In the genomic region with DNA sequence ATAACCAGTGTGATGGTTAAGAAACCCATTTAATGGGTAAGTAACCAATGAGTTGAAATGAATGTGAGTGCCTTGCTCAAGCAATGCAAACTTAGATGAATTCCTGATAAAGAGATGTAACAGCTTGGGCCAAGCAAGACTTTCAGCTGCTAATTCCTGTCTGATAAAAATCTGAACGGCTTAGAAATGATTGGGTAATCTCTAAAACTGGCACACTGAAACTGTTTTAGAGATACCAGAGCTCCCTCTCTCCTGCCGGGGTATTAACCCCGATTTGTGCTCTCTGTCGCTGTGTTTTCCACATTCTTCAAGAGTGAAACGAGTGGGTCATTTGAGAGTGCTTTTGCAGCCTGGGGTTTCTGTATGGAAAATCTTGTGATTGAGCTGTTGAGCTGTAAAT, we compare ENCODE assay signal across 21 cellular contexts.
A peak's percentile ranks its signal among the peaks of the same experiment; 100 is the strongest.
DNase-seq lines count a peak whose midpoint lies in the region; ATAC-seq and TF ChIP-seq lines count a peak whose summit lies in the region.
"Had no signal": no experiment of that assay in that cellular context is flagged by ENCODE, and none has a peak within 500 bp of the region (broad histone marks: within the 10 kb centered on the region; RNA-seq: fewer than 3 reads in every experiment).

No MANE protein-coding gene starts in this region.

- H2BK5ac ChIP-seq in neuronal stem cell (ENCODE audit: low read length): no peak overlapping the region

- H2BK120ac ChIP-seq in neuronal stem cell (ENCODE audit: low read depth, low read length): no peak overlapping the region

- ATAC-seq in natural killer cell (no peak), right lobe of liver (peak; percentile 50 to 64 (median 56)), HG02884 (IDR thresholded peaks at IDR 0.05; ENCODE audit: unreplicated experiment) (no peak)
- ATAC-seq in natural killer cell treated with Interleukin-12 subunit alpha and Interleukin-12 subunit beta and Interleukin-15 and Interleukin-18, amount 100 ng/mL, for 72 hours: no peak
- ATAC-seq: activated CD4-positive, CD25-positive, alpha-beta regulatory T cell treated with anti-CD3 and anti-CD28 coated beads, Interleukin-2, amount 50 U/mL, for 24 hours; foreskin keratinocyte; lower lobe of right lung had no signal

- no peak overlapping the region for H3K23ac ChIP-seq in neuronal stem cell (ENCODE audit: low read depth, low read length, poor library complexity)

- H3K4me3 ChIP-seq in colonic mucosa: peak overlapping the region; percentile 49
- H3K4me3 ChIP-seq in right lobe of liver: peak overlapping the region in 2 of 3 donors; percentile 58 to 65
- peak overlapping the region in 1 of 2 donors; percentile 54 for H3K4me3 ChIP-seq in neuronal stem cell (ENCODE audit: low read length in 2 of 2)

- no peaks in the 10 kb centered on the region for H3K9me3 ChIP-seq in colonic mucosa
- H3K9me3 ChIP-seq in right lobe of liver: no peaks in the 10 kb centered on the region
- H3K9me3 ChIP-seq in neuronal stem cell (replicated peaks in 1 of 2; ENCODE audit: control insufficient read depth in 2 of 2, insufficient read depth in 1 of 2, low read depth in 1 of 2, low read length in 2 of 2): peaks cover 3 to 11% of the 10 kb centered on the region in 2 donors
- H3K9me3 ChIP-seq: lower lobe of right lung, MG63, neutrophil, vagina had no signal

- no peaks in the 10 kb centered on the region for H3K4me1 ChIP-seq in colonic mucosa
- H3K4me1 ChIP-seq in right lobe of liver: peaks cover 0 to 29% (median 0%) of the 10 kb centered on the region in 4 donors
- H3K4me1 ChIP-seq in neuronal stem cell (ENCODE audit: control insufficient read depth in 2 of 2, insufficient read depth in 1 of 2, low read depth in 1 of 2, low read length in 2 of 2): peaks cover 6 to 12% of the 10 kb centered on the region in 2 donors
- H3K4me1 ChIP-seq: lower lobe of right lung had no signal

- WGBS in right lobe of liver (ENCODE audit: insufficient coverage, low coverage, low lambda C conversion rate, missing lambda C conversion rate): 26% methylated on average over 5 of the region's 5 CpGs
- no CpG with 5 or more reads among the region's 5 CpGs for WGBS in neuronal stem cell (ENCODE audit: extremely low coverage in 2 of 2, insufficient read length in 2 of 2, insufficient replicate concordance in 1 of 2), 2 donors

- no peaks in the 10 kb centered on the region for H3K79me1 ChIP-seq in neuronal stem cell (ENCODE audit: low read depth, low read length)

- no peaks in the 10 kb centered on the region for H3K36me3 ChIP-seq in colonic mucosa
- H3K36me3 ChIP-seq in right lobe of liver: no peaks in the 10 kb centered on the region
- H3K36me3 ChIP-seq in neuronal stem cell (replicated peaks in 1 of 2; ENCODE audit: control insufficient read depth in 2 of 2, insufficient read depth in 2 of 2, low read length in 2 of 2): peaks cover 0 to 4% of the 10 kb centered on the region in 2 donors
- H3K36me3 ChIP-seq: lower lobe of right lung, MG63, neutrophil, vagina had no signal

- H2AFZ ChIP-seq in neuronal stem cell (ENCODE audit: low read length): no peak overlapping the region

- TF ChIP-seq CTCF in natural killer cell (IDR thresholded peaks at IDR 0.05): no peak
- TF ChIP-seq CTCF in colonic mucosa (IDR thresholded peaks at IDR 0.05): no peak
- no peak for TF ChIP-seq CTCF in right lobe of liver (IDR thresholded peaks at IDR 0.05)

- DNase-seq in natural killer cell (no peak), colonic mucosa (no peak), right lobe of liver (no peak), neuronal stem cell (ENCODE audit: low spot score) (no peak), NOMO-1 treated with DMSO at 0.1 percent for 48 hours (lab: John Stamatoyannopoulos, UW; ENCODE audit: unreplicated experiment) (no peak)
- no peak for DNase-seq in natural killer cell treated with Interleukin-12 subunit alpha and Interleukin-12 subunit beta and Interleukin-15 and Interleukin-18, amount 100 ng/mL, for 72 hours (ENCODE audit: low spot score)
- no peak for DNase-seq in stimulated activated CD4-positive, alpha-beta T cell treated with anti-CD3 and anti-CD28 coated beads, Interleukin-4, amount 100 ng/mL, for 4 hours
- DNase-seq: activated effector memory CD4-positive, alpha-beta T cell treated with anti-CD3 and anti-CD28 coated beads, Interleukin-2, amount 50 U/mL, for 16 hours; CD4-positive, alpha-beta T cell; EL; foreskin keratinocyte; IMR-90; lower lobe of right lung; MG63; OCI-M1; SIG-M5 had no signal

- H4K91ac ChIP-seq in neuronal stem cell (ENCODE audit: low read depth, low read length, poor library complexity): no peak overlapping the region

- H3K4me2 ChIP-seq in neuronal stem cell (ENCODE audit: insufficient read depth, low read length, poor library complexity, severe bottlenecking): no peak overlapping the region

- H3K4me3 Mint-ChIP-seq in natural killer cell: peak overlapping the region; percentile 73
- no peak overlapping the region for H3K4me3 Mint-ChIP-seq in natural killer cell treated with Interleukin-12 subunit alpha and Interleukin-12 subunit beta and Interleukin-15 and Interleukin-18, amount 100 ng/mL, for 72 hours
- H3K4me3 Mint-ChIP-seq: CD4-positive, alpha-beta T cell; stimulated activated naive CD8-positive, alpha-beta T cell treated with anti-CD3 and anti-CD28 coated beads, Interleukin-15, Interleukin-2, amounts not matched to agents 100 ng/mL and 50 ng/mL, for 24 hours had no signal

- peaks cover 12 to 20% of the 10 kb centered on the region in 2 donors for H3K4me1 Mint-ChIP-seq in natural killer cell
- H3K4me1 Mint-ChIP-seq in natural killer cell treated with Interleukin-12 subunit alpha and Interleukin-12 subunit beta and Interleukin-15 and Interleukin-18, amount 100 ng/mL, for 72 hours (ENCODE audit: low read depth in 2 of 2): peaks cover 8 to 13% of the 10 kb centered on the region in 2 donors

- no peaks in the 10 kb centered on the region for H3K27me3 ChIP-seq in colonic mucosa
- H3K27me3 ChIP-seq in right lobe of liver: no peaks in the 10 kb centered on the region
- H3K27me3 ChIP-seq in neuronal stem cell (ENCODE audit: control insufficient read depth in 3 of 3, insufficient read depth in 3 of 3, low read depth in 1 of 3, low read length in 3 of 3): peaks cover 5 to 43% (median 7%) of the 10 kb centered on the region in 3 experiments
- H3K27me3 ChIP-seq: MG63, vagina had no signal

- intact Hi-C loops in natural killer cell (cut with micrococcal nuclease): loop anchor here (5.0 kb wide), 1 partner anchor 100 kb away; no protein-coding TSS in a partner anchor
- intact Hi-C loops in colonic mucosa (cut with DNase I): loop anchor here (10.0 kb wide), 1 partner anchor 98 kb away; no protein-coding TSS in a partner anchor
- intact Hi-C loops in right lobe of liver (cut with DNase I): loop anchor here in 1 of 2 donors (10.0 kb wide), 1 partner anchor 98 kb away; no protein-coding TSS in a partner anchor

- H3K27ac ChIP-seq in colonic mucosa (no peak overlapping the region), right lobe of liver (peak overlapping the region in 1 of 3 donors; percentile 38), neuronal stem cell (replicated peaks; ENCODE audit: low read length) (no peak overlapping the region)
- H3K27ac ChIP-seq: foreskin keratinocyte, lower lobe of right lung, neutrophil, vagina had no signal

- peak; percentile 11 for TF ChIP-seq POLR2A in right lobe of liver (IDR thresholded peaks at IDR 0.05)

- no peak overlapping the region for H3K4ac ChIP-seq in neuronal stem cell (ENCODE audit: low read length)

- no peak overlapping the region for H3K27ac Mint-ChIP-seq in natural killer cell
- H3K27ac Mint-ChIP-seq in natural killer cell treated with Interleukin-12 subunit alpha and Interleukin-12 subunit beta and Interleukin-15 and Interleukin-18, amount 100 ng/mL, for 72 hours: no peak overlapping the region
- H3K27ac Mint-ChIP-seq: CD4-positive, alpha-beta T cell; stimulated activated naive CD8-positive, alpha-beta T cell treated with anti-CD3 and anti-CD28 coated beads, Interleukin-15, Interleukin-2, amounts not matched to agents 100 ng/mL and 50 ng/mL, for 24 hours had no signal

- H3K36me3 Mint-ChIP-seq in natural killer cell: no peaks in the 10 kb centered on the region
- peaks cover 8% of the 10 kb centered on the region for H3K36me3 Mint-ChIP-seq in natural killer cell treated with Interleukin-12 subunit alpha and Interleukin-12 subunit beta and Interleukin-15 and Interleukin-18, amount 100 ng/mL, for 72 hours

- H3K9ac ChIP-seq in colonic mucosa (ENCODE audit: low read depth in 2 of 2, low read length in 2 of 2) (peak overlapping the region in 1 of 2 donors; percentile 70), neuronal stem cell (ENCODE audit: low read depth, low read length, poor library complexity) (no peak overlapping the region)

- H3K18ac ChIP-seq in neuronal stem cell (ENCODE audit: low read length): no peak overlapping the region

- peaks cover 33 to 37% of the 10 kb centered on the region in 2 donors for H3K27me3 Mint-ChIP-seq in natural killer cell (ENCODE audit: low read depth in 2 of 2)
- H3K27me3 Mint-ChIP-seq in natural killer cell treated with Interleukin-12 subunit alpha and Interleukin-12 subunit beta and Interleukin-15 and Interleukin-18, amount 100 ng/mL, for 72 hours: peaks cover 38 to 40% of the 10 kb centered on the region in 2 donors

- no peak overlapping the region for H2BK15ac ChIP-seq in neuronal stem cell (ENCODE audit: low read length)

- no peak overlapping the region for H2AK5ac ChIP-seq in neuronal stem cell (ENCODE audit: low read depth, low read length)

- H3K9me3 Mint-ChIP-seq in natural killer cell: peaks cover 0 to 3% of the 10 kb centered on the region in 2 donors
- H3K9me3 Mint-ChIP-seq in natural killer cell treated with Interleukin-12 subunit alpha and Interleukin-12 subunit beta and Interleukin-15 and Interleukin-18, amount 100 ng/mL, for 72 hours: peaks cover 4% of the 10 kb centered on the region
- H3K9me3 Mint-ChIP-seq: CD4-positive, alpha-beta T cell had no signal

- H3K14ac ChIP-seq in neuronal stem cell (ENCODE audit: low read length): no peak overlapping the region

- no peak overlapping the region for H2BK12ac ChIP-seq in neuronal stem cell (ENCODE audit: low read length)

- H4K8ac ChIP-seq in neuronal stem cell (ENCODE audit: low read depth, low read length): no peak overlapping the region

Comparison
In these comparisons a context has a peak if more than half of its experiments do, and no peak if none do; other contexts are left out.
1. ATAC-seq: peak in right lobe of liver (4 of 4); none in natural killer cell (0 of 3), natural killer cell treated with Interleukin-12 subunit alpha and Interleukin-12 subunit beta and Interleukin-15 and Interleukin-18, amount 100 ng/mL, for 72 hours (0 of 2) and HG02884 (single experiment).